12 cellular contexts compared by ENCODE assay signal in genomic region chr12:58529897-58530296, GRCh38.
DNase-seq lines count a peak whose midpoint lies in the region; ATAC-seq and TF ChIP-seq lines count a peak whose summit lies in the region.
"Had no signal": no experiment of that assay in that cellular context is flagged by ENCODE, and none has a peak within 500 bp of the region (broad histone marks: within the 10 kb centered on the region; RNA-seq: fewer than 3 reads in every experiment).

No MANE protein-coding gene starts in this region.

- H3K36me3 Mint-ChIP-seq in activated naive CD4-positive, alpha-beta T cell treated with anti-CD3 and anti-CD28 coated beads, Interleukin-2, amount 50 U/mL, for 72 hours = no peaks in the 10 kb centered on the region
- no peaks in the 10 kb centered on the region for H3K36me3 Mint-ChIP-seq in activated T-cell treated with anti-CD3 and anti-CD28 coated beads, Interleukin-2, amount 50 U/mL, for 72 hours (ENCODE audit: insufficient read depth in 2 of 2)

- CTCF ChIA-PET in BJ (lab: Yijun Ruan, JAX) = interaction anchor here (0.7 to 1.6 kb wide), 8 partner anchors 10 to 165 kb away, joined by 3 to 5 read pairs (median 4); no protein-coding TSS in a partner anchor

- H3K36me3 ChIP-seq in BJ (ENCODE audit: control insufficient read depth, insufficient read depth, low read length) = no peaks in the 10 kb centered on the region
- H3K36me3 ChIP-seq: ovary, tibial artery had no signal

- DNase-seq in BJ (ENCODE audit: low read depth) (peak; percentile 91), RPMI7951 (ENCODE audit: low read depth) (peak; percentile 87), fibroblast of peridontal ligament (ENCODE audit: extremely low read depth) (peak; percentile 99), retinal pigment epithelial cell (ENCODE audit: low read depth) (peak; percentile 85)
- no peak for DNase-seq in activated naive CD4-positive, alpha-beta T cell treated with anti-CD3 and anti-CD28 coated beads, Interleukin-2, amount 50 U/mL, for 72 hours (ENCODE audit: low spot score in 2 of 2)
- DNase-seq in activated T-cell treated with anti-CD3 and anti-CD28 coated beads, Interleukin-2, amount 50 U/mL, for 72 hours = no peak
- DNase-seq: activated CD4-positive, CD25-positive, alpha-beta regulatory T cell; CD4-positive, alpha-beta T cell; ovary; tibial artery had no signal

- H3K4me3 Mint-ChIP-seq in activated T-cell treated with anti-CD3 and anti-CD28 coated beads, Interleukin-2, amount 50 U/mL, for 72 hours = no peak overlapping the region
- H3K4me3 Mint-ChIP-seq: CD4-positive, alpha-beta T cell had no signal

- H3K4me3 ChIP-seq in BJ (ENCODE audit: low read depth, low read length) (no peak overlapping the region), retinal pigment epithelial cell (ENCODE audit: low read length) (peak overlapping the region; percentile 16)
- H3K4me3 ChIP-seq: ovary, tibial artery had no signal

- ATAC-seq in activated naive CD4-positive, alpha-beta T cell treated with anti-CD3 and anti-CD28 coated beads, Interleukin-2, amount 50 U/mL, for 72 hours = no peak
- ATAC-seq in activated T-cell treated with anti-CD3 and anti-CD28 coated beads, Interleukin-2, amount 50 U/mL, for 72 hours (replicated peaks in 1 of 2) = no peak
- no peak for ATAC-seq in GM21515 (IDR thresholded peaks at IDR 0.05; ENCODE audit: unreplicated experiment)
- no peak for ATAC-seq in GM18519 (IDR thresholded peaks at IDR 0.05; ENCODE audit: low FRiP score, unreplicated experiment)

- no peaks in the 10 kb centered on the region for H3K4me1 Mint-ChIP-seq in activated T-cell treated with anti-CD3 and anti-CD28 coated beads, Interleukin-2, amount 50 U/mL, for 72 hours (ENCODE audit: low read depth)

- H3K27me3 Mint-ChIP-seq in activated T-cell treated with anti-CD3 and anti-CD28 coated beads, Interleukin-2, amount 50 U/mL, for 72 hours (ENCODE audit: low read depth) = peaks cover 4% of the 10 kb centered on the region
- H3K27me3 Mint-ChIP-seq: CD4-positive, alpha-beta T cell had no signal

- no peaks in the 10 kb centered on the region for H3K27me3 ChIP-seq in BJ (ENCODE audit: control insufficient read depth, insufficient read depth, low read length)
- H3K27me3 ChIP-seq: ovary, tibial artery had no signal

- H3K9me3 Mint-ChIP-seq in activated naive CD4-positive, alpha-beta T cell treated with anti-CD3 and anti-CD28 coated beads, Interleukin-2, amount 50 U/mL, for 72 hours = no peaks in the 10 kb centered on the region
- H3K9me3 Mint-ChIP-seq in activated T-cell treated with anti-CD3 and anti-CD28 coated beads, Interleukin-2, amount 50 U/mL, for 72 hours = no peaks in the 10 kb centered on the region
- H3K9me3 Mint-ChIP-seq: CD4-positive, alpha-beta T cell had no signal

- H3K27ac Mint-ChIP-seq in activated naive CD4-positive, alpha-beta T cell treated with anti-CD3 and anti-CD28 coated beads, Interleukin-2, amount 50 U/mL, for 72 hours = no peak overlapping the region
- H3K27ac Mint-ChIP-seq in activated T-cell treated with anti-CD3 and anti-CD28 coated beads, Interleukin-2, amount 50 U/mL, for 72 hours = no peak overlapping the region
- H3K27ac Mint-ChIP-seq: CD4-positive, alpha-beta T cell had no signal

- POLR2A ChIA-PET in BJ (lab: Charles Lee) = no interaction called here

- TF ChIP-seq CTCF in BJ (IDR thresholded peaks at IDR 0.05; ENCODE audit: insufficient read depth, low read depth, low read length) = no peak
- TF ChIP-seq CTCF in retinal pigment epithelial cell (conservative IDR thresholded peaks at IDR 0.05; ENCODE audit: low read depth, low read length) = no peak

Comparison
In these comparisons a context has a peak if more than half of its experiments do, and no peak if none do; other contexts are left out.
1. DNase-seq: peak in BJ (single experiment), RPMI7951 (single experiment), fibroblast of peridontal ligament (single experiment) and retinal pigment epithelial cell (single experiment); none in activated naive CD4-positive, alpha-beta T cell treated with anti-CD3 and anti-CD28 coated beads, Interleukin-2, amount 50 U/mL, for 72 hours (0 of 2) and activated T-cell treated with anti-CD3 and anti-CD28 coated beads, Interleukin-2, amount 50 U/mL, for 72 hours (0 of 2).